17 cellular contexts compared by ENCODE assay signal in genomic region chr2:189592353-189592984, GRCh38.
"Had no signal": no experiment of that assay in that cellular context is flagged by ENCODE, and none has a peak within 500 bp of the region (broad histone marks: within the 10 kb centered on the region; RNA-seq: fewer than 3 reads in every experiment).

No MANE protein-coding gene starts in this region.

- H3K27ac ChIP-seq: brain microvascular endothelial cell, colonic mucosa, heart right ventricle, left lung, sigmoid colon, thoracic aorta, upper lobe of left lung had no signal

- ATAC-seq: activated CD4-positive, CD25-positive, alpha-beta regulatory T cell treated with anti-CD3 and anti-CD28 coated beads, Interleukin-2, amount 50 U/mL, for 24 hours; esophagus mucosa; heart right ventricle; left lung; stimulated activated naive B cell treated with anti-CD40 and anti-IgM and Interleukin-4, amounts not matched to agents 10 μg/mL and 1 μg/mL and 100 μg/mL, for 72 hours had no signal

- H3K36me3 ChIP-seq: brain microvascular endothelial cell, colonic mucosa, heart right ventricle, left lung, sigmoid colon, thoracic aorta, upper lobe of left lung had no signal

- H3K4me1 Mint-ChIP-seq: nephron progenitor cell; stimulated activated naive B cell treated with anti-CD40 and anti-IgM and Interleukin-4, amounts not matched to agents 10 μg/mL and 1 μg/mL and 100 μg/mL, for 72 hours had no signal

- H3K4me1 ChIP-seq: colonic mucosa, heart right ventricle, left lung, sigmoid colon, upper lobe of left lung had no signal

- H3K9me3 Mint-ChIP-seq: nephron progenitor cell; stimulated activated naive B cell treated with anti-CD40 and anti-IgM and Interleukin-4, amounts not matched to agents 10 μg/mL and 1 μg/mL and 100 μg/mL, for 72 hours had no signal

- H3K9me3 ChIP-seq: colonic mucosa, heart right ventricle, left lung, sigmoid colon, thoracic aorta, upper lobe of left lung had no signal

- DNase-seq: activated naive CD4-positive, alpha-beta T cell; aorta; brain microvascular endothelial cell; central memory CD4-positive, alpha-beta T cell; colonic mucosa; heart right ventricle; left lung; nephron progenitor cell; nucleus accumbens; sigmoid colon; stimulated activated CD4-positive, alpha-beta T cell treated with anti-CD3 and anti-CD28 coated beads, Interleukin-4, amount 100 ng/mL, for 24 hours; stimulated activated naive B cell treated with anti-CD40 and anti-IgM and Interleukin-4, amounts not matched to agents 10 μg/mL and 1 μg/mL and 100 μg/mL, for 72 hours; upper lobe of left lung had no signal

- H3K36me3 Mint-ChIP-seq: mesothelial cell of epicardium; stimulated activated naive B cell treated with anti-CD40 and anti-IgM and Interleukin-4, amounts not matched to agents 10 μg/mL and 1 μg/mL and 100 μg/mL, for 72 hours had no signal

- H3K27me3 ChIP-seq: brain microvascular endothelial cell, colonic mucosa, heart right ventricle, left lung, sigmoid colon, upper lobe of left lung had no signal

- H3K4me3 Mint-ChIP-seq: mesothelial cell of epicardium; nephron progenitor cell; stimulated activated naive B cell treated with anti-CD40 and anti-IgM and Interleukin-4, amounts not matched to agents 10 μg/mL and 1 μg/mL and 100 μg/mL, for 72 hours had no signal

- H3K27ac Mint-ChIP-seq: mesothelial cell of epicardium; nephron progenitor cell; stimulated activated naive B cell treated with anti-CD40 and anti-IgM and Interleukin-4, amounts not matched to agents 10 μg/mL and 1 μg/mL and 100 μg/mL, for 72 hours had no signal

- H3K4me3 ChIP-seq: colonic mucosa, heart right ventricle, left lung, sigmoid colon, thoracic aorta, upper lobe of left lung had no signal
